Comparison of ENCODE assay signal across 13 cellular contexts in the genomic region with DNA sequence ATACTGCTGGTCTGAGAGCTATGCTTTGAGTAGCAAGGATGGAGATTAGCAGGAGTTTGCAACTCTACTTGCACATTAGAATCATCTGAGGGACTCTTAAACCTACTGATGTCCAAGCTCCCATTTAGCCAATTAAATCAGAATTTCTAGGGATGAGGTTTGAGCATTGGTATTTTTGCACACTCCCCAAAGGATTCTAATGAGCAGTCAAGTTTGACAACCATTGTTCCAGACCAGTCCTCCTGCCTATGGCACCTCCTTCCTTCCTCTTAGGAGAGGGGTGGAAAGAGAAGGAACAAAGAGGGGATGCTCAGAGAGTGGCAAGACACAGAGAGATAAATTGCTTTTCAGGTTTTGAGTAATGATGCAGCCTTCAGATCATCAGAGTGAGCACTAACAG.
DNase-seq lines count a peak whose midpoint lies in the region; ATAC-seq and TF ChIP-seq lines count a peak whose summit lies in the region.
"Had no signal": no experiment of that assay in that cellular context is flagged by ENCODE, and none has a peak within 500 bp of the region (broad histone marks: within the 10 kb centered on the region; RNA-seq: fewer than 3 reads in every experiment).

No MANE protein-coding gene starts in this region.

- peaks cover 50% of the 10 kb centered on the region for H3K4me1 ChIP-seq in left ventricle myocardium inferior
- peaks cover 2 to 47% (median 18%) of the 10 kb centered on the region in 9 donors for H3K4me1 ChIP-seq in heart right ventricle
- H3K4me1 ChIP-seq in endodermal cell (ENCODE audit: control insufficient read depth, insufficient read depth, low read length), result peaks cover 10% of the 10 kb centered on the region
- peaks cover 0 to 4% of the 10 kb centered on the region in 2 donors for H3K4me1 ChIP-seq in uterus
- H3K4me1 ChIP-seq: HAP-1 had no signal

- H3K9me3 Mint-ChIP-seq in endodermal cell, result no peaks in the 10 kb centered on the region
- H3K9me3 Mint-ChIP-seq: CD4-positive, CD25-positive, alpha-beta regulatory T cell had no signal

- no peaks in the 10 kb centered on the region for H3K36me3 ChIP-seq in left ventricle myocardium inferior
- peaks cover 0 to 12% (median 0%) of the 10 kb centered on the region in 9 donors for H3K36me3 ChIP-seq in heart right ventricle
- H3K36me3 ChIP-seq in endodermal cell (ENCODE audit: control insufficient read depth, insufficient read depth, low read length), result no peaks in the 10 kb centered on the region
- H3K36me3 ChIP-seq in uterus, result no peaks in the 10 kb centered on the region
- H3K36me3 ChIP-seq: HAP-1 had no signal

- H3K4me3 ChIP-seq in left ventricle myocardium inferior, result no peak overlapping the region
- no peak overlapping the region for H3K4me3 ChIP-seq in heart right ventricle
- no peak overlapping the region for H3K4me3 ChIP-seq in endodermal cell (ENCODE audit: low read length)
- H3K4me3 ChIP-seq in uterus, result no peak overlapping the region
- H3K4me3 ChIP-seq: HAP-1 had no signal

- no peaks in the 10 kb centered on the region for H3K36me3 Mint-ChIP-seq in endodermal cell (ENCODE audit: low read depth)
- H3K36me3 Mint-ChIP-seq: CD4-positive, CD25-positive, alpha-beta regulatory T cell had no signal

- no peak for TF ChIP-seq CTCF in left ventricle myocardium inferior (IDR thresholded peaks at IDR 0.05; ENCODE audit: borderline replicate concordance)
- TF ChIP-seq CTCF in heart right ventricle (IDR thresholded peaks at IDR 0.05), result no peak
- TF ChIP-seq CTCF in endodermal cell (conservative IDR thresholded peaks at IDR 0.05), result no peak
- TF ChIP-seq CTCF in uterus (IDR thresholded peaks at IDR 0.05), result no peak

- H3K9ac ChIP-seq in endodermal cell (ENCODE audit: extremely low read depth, low read length, poor library complexity, severe bottlenecking), result no peak overlapping the region

- H3K9me3 ChIP-seq in left ventricle myocardium inferior (replicated peaks) (no peaks in the 10 kb centered on the region), heart right ventricle (no peaks in the 10 kb centered on the region), endodermal cell (ENCODE audit: control insufficient read depth, low read length) (no peaks in the 10 kb centered on the region), uterus (no peaks in the 10 kb centered on the region)
- H3K9me3 ChIP-seq: HAP-1 had no signal

- H3K27me3 ChIP-seq in left ventricle myocardium inferior (ENCODE audit: low read depth) (no peaks in the 10 kb centered on the region), heart right ventricle (no peaks in the 10 kb centered on the region), endodermal cell (ENCODE audit: control insufficient read depth, insufficient read depth, low read length, poor library complexity, severe bottlenecking) (peaks cover 30% of the 10 kb centered on the region), uterus (no peaks in the 10 kb centered on the region)

- intact Hi-C loops in left ventricle myocardium inferior (cut with micrococcal nuclease) (no loop called here), heart right ventricle (cut with DNase I) (no loop called here), uterus (cut with DNase I; ENCODE audit: low total_unique reads) (no loop called here)

- no peak overlapping the region for H3K4me3 Mint-ChIP-seq in endodermal cell
- H3K4me3 Mint-ChIP-seq: CD4-positive, CD25-positive, alpha-beta regulatory T cell had no signal

- ATAC-seq in heart right ventricle (no peak), HG03442 (IDR thresholded peaks at IDR 0.05; ENCODE audit: unreplicated experiment) (no peak)
- no peak for ATAC-seq in stimulated activated naive CD8-positive, alpha-beta T cell treated with anti-CD3 and anti-CD28 coated beads, Interleukin-15, Interleukin-2, amounts not matched to agents 100 U/mL and 50 U/mL, for 24 hours

- TF ChIP-seq POLR2A in uterus (IDR thresholded peaks at IDR 0.05), result no peak

- no peak for DNase-seq in left ventricle myocardium inferior
- no peak for DNase-seq in heart right ventricle
- DNase-seq in endodermal cell, result no peak
- peak; percentile 65 for DNase-seq in kidney tubule cell (ENCODE audit: low spot score)
- DNase-seq in uterus, result no peak
- DNase-seq in T-helper 1 cell, result no peak
- no peak for DNase-seq in stimulated activated naive CD8-positive, alpha-beta T cell treated with anti-CD3 and anti-CD28 coated beads, Interleukin-15, Interleukin-2, amounts not matched to agents 100 U/mL and 50 U/mL, for 24 hours
- DNase-seq: Calu3; CD4-positive, CD25-positive, alpha-beta regulatory T cell; DMS 273 treated with DMSO at 0.1 percent for 48 hours had no signal

- H3K27ac ChIP-seq in left ventricle myocardium inferior (replicated peaks), result peak overlapping the region; percentile 59
- peak overlapping the region in 1 of 10 donors; percentile 5 for H3K27ac ChIP-seq in heart right ventricle
- peak overlapping the region; percentile 82 for H3K27ac ChIP-seq in endodermal cell (ENCODE audit: low read depth, low read length)
- peak overlapping the region; percentile 44 to 55 for H3K27ac ChIP-seq in uterus
- H3K27ac ChIP-seq: 22Rv1 had no signal

- peaks cover 4% of the 10 kb centered on the region for H3K4me1 Mint-ChIP-seq in endodermal cell
- H3K4me1 Mint-ChIP-seq: CD4-positive, CD25-positive, alpha-beta regulatory T cell had no signal

- peaks cover 32% of the 10 kb centered on the region for H3K27me3 Mint-ChIP-seq in endodermal cell (ENCODE audit: insufficient read depth)

- H3K27ac Mint-ChIP-seq in endodermal cell, result no peak overlapping the region
- H3K27ac Mint-ChIP-seq: CD4-positive, CD25-positive, alpha-beta regulatory T cell had no signal
